ENCODE assay signal across 30 cellular contexts in the genomic region with DNA sequence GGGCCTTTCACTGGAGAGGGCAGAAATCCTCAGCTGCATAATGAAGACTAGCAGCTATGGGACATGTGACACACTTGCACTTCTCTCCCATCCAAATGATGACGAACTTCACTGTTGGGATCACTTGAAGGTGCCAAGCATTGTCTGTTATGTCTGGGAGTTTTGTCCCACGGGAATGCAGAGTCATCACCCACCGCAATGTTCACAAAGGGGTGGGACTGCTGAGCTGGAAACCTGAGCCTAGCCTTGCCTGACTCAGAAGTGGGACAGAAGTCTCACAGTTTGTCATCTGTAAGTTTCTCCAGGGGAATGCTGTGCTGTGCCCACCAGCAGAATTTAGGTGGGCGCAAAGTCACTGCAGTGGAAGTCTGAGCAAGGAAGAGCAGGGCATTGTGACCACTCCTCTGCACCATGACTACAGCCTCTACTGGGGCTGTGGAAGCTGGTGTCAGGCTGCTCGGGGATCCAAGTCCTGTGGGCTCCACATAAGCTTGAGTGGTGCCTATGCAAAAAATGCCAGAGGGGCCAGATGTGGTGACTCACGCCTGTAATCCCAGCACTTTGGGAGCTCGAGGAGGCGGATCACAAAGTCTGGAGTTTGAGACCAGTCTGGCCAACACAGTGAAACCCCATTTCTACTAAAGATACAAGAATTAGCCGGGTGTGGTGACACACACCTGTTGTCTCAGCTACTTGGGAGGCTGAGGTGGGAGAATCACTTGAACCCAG.
A peak's percentile ranks its signal among the peaks of the same experiment; 100 is the strongest.
DNase-seq lines count a peak whose midpoint lies in the region; ATAC-seq and TF ChIP-seq lines count a peak whose summit lies in the region.
"Had no signal": no experiment of that assay in that cellular context is flagged by ENCODE, and none has a peak within 500 bp of the region (broad histone marks: within the 10 kb centered on the region; RNA-seq: fewer than 3 reads in every experiment).

No MANE protein-coding gene starts in this region.

- H3K4me1 ChIP-seq in breast epithelium, result no peaks in the 10 kb centered on the region
- H3K4me1 ChIP-seq: left ventricle myocardium inferior, right lobe of liver, tibial artery had no signal

- no peak for TF ChIP-seq CTCF in MCF 10A (IDR thresholded peaks at IDR 0.05; ENCODE audit: unreplicated experiment)
- TF ChIP-seq CTCF in breast epithelium (IDR thresholded peaks at IDR 0.05), result no peak
- TF ChIP-seq CTCF in fibroblast of the aortic adventitia (IDR thresholded peaks at IDR 0.05; ENCODE audit: insufficient read depth, low read length), result no peak
- no peak for TF ChIP-seq CTCF in brain microvascular endothelial cell (IDR thresholded peaks at IDR 0.05; ENCODE audit: low read depth, low read length, missing control alignments)
- no peak for TF ChIP-seq CTCF in nephron progenitor cell (IDR thresholded peaks at IDR 0.05)

- peak; percentile 77 for DNase-seq in MCF 10A (ENCODE audit: unreplicated experiment)
- no peak for DNase-seq in breast epithelium (ENCODE audit: low spot score in 2 of 2)
- DNase-seq in SW480 (ENCODE audit: low spot score), result peak; percentile 14
- peak; percentile 12 for DNase-seq in fibroblast of the aortic adventitia (ENCODE audit: low read depth)
- no peak for DNase-seq in DMS153 treated with DMSO at 0.1 percent for 48 hours (lab: John Stamatoyannopoulos, UW; ENCODE audit: unreplicated experiment)
- no peak for DNase-seq in stimulated activated naive CD8-positive, alpha-beta T cell treated with anti-CD3 and anti-CD28 coated beads, Interleukin-15, amount 100 ng/mL, for 72 hours
- DNase-seq in brain microvascular endothelial cell, result no peak
- no peak for DNase-seq in nephron progenitor cell
- DNase-seq: 8988T; activated CD4-positive, alpha-beta T cell treated with anti-CD3 and anti-CD28 coated beads for 36 hours; activated CD8-positive, alpha-beta T cell treated with anti-CD3 and anti-CD28 coated beads, Interleukin-2, amount 10 ng/mL, durations not matched to agents 7 days and 5 days; activated naive CD4-positive, alpha-beta T cell treated with anti-CD3 and anti-CD28 coated beads, Interleukin-2, amount 10 ng/mL, durations not matched to agents 7 days and 5 days; AML-193; CD4-positive, alpha-beta T cell; EL; H7; left ventricle myocardium inferior; mesendoderm; NCI-H1105; NCI-H187; NCI-H226; NCI-H526 treated with DMSO at 0.1 percent for 48 hours; NK-92 treated with Interleukin-12 subunit alpha and Interleukin-12 subunit beta, amount 100 ng/mL, for 24 hours; right lobe of liver; SHP77; stimulated activated CD4-positive, alpha-beta T cell treated with anti-CD3 and anti-CD28 coated beads, Interleukin-12 subunit alpha, Interleukin-12 subunit beta, amount 100 ng/mL, for 4 hours; stimulated activated CD4-positive, alpha-beta T cell treated with anti-CD3 and anti-CD28 coated beads, Interleukin-2, amount 100 ng/mL, for 48 hours; tibial artery had no signal

- no peak overlapping the region for H3K27ac ChIP-seq in breast epithelium
- no peak overlapping the region for H3K27ac ChIP-seq in brain microvascular endothelial cell
- H3K27ac ChIP-seq: left ventricle myocardium inferior, right lobe of liver, tibial artery had no signal

- H3K27me3 ChIP-seq in breast epithelium (no peaks in the 10 kb centered on the region), brain microvascular endothelial cell (replicated peaks) (no peaks in the 10 kb centered on the region)
- H3K27me3 ChIP-seq: right lobe of liver, tibial artery had no signal

- POLR2A ChIA-PET in MCF 10A (lab: Yijun Ruan, JAX), result no interaction called here

- no peak for ATAC-seq in stimulated activated naive CD8-positive, alpha-beta T cell treated with anti-CD3 and anti-CD28 coated beads, Interleukin-15, amount 100 ng/mL, for 72 hours
- ATAC-seq: activated CD4-positive, alpha-beta T cell treated with anti-CD3 and anti-CD28 coated beads for 36 hours; activated CD8-positive, alpha-beta T cell treated with anti-CD3 and anti-CD28 coated beads, Interleukin-2, amount 10 ng/mL, durations not matched to agents 7 days and 5 days; K562; right lobe of liver had no signal

- no TSS peak for BruUV-seq in MCF 10A (replicated peaks; lab: Mats Ljungman, UMichigan)

- in situ Hi-C loops in brain microvascular endothelial cell (cut with HindIII; ENCODE audit: low pct_ligation_motif_present, low sequenced_read_pairs), result no loop called here

- H3K9me3 Mint-ChIP-seq in MCF 10A (ENCODE audit: unreplicated experiment) (peaks cover 17% of the 10 kb centered on the region), nephron progenitor cell (peaks cover 12% of the 10 kb centered on the region)
- peaks cover 16 to 32% of the 10 kb centered on the region in 2 donors for H3K9me3 Mint-ChIP-seq in stimulated activated naive CD8-positive, alpha-beta T cell treated with anti-CD3 and anti-CD28 coated beads, Interleukin-15, amount 100 ng/mL, for 72 hours

- intact Hi-C loops in MCF 10A (cut with micrococcal nuclease), result no loop called here
- intact Hi-C loops in breast epithelium (cut with DNase I; ENCODE audit: low total_unique reads), result no loop called here

- TF ChIP-seq POLR2A in breast epithelium (IDR thresholded peaks at IDR 0.05), result no peak

- H3K9me3 ChIP-seq in breast epithelium, result peaks cover 0 to 10% of the 10 kb centered on the region in 2 donors
- H3K9me3 ChIP-seq: right lobe of liver had no signal

- CTCF ChIA-PET in MCF 10A (lab: Yijun Ruan, JAX), result interaction anchor here (0.5 to 0.6 kb wide), 2 partner anchors 263 to 1110 kb away, joined by 3 to 4 read pairs; no protein-coding TSS in a partner anchor

- H3K36me3 Mint-ChIP-seq in MCF 10A (ENCODE audit: insufficient read depth, unreplicated experiment), result no peaks in the 10 kb centered on the region
- no peaks in the 10 kb centered on the region for H3K36me3 Mint-ChIP-seq in nephron progenitor cell (ENCODE audit: low read depth)
- H3K36me3 Mint-ChIP-seq: activated naive CD4-positive, alpha-beta T cell treated with anti-CD3 and anti-CD28 coated beads, Interleukin-2, amount 10 ng/mL, durations not matched to agents 7 days and 5 days had no signal

- H3K4me3 ChIP-seq in breast epithelium (no peak overlapping the region), fibroblast of the aortic adventitia (ENCODE audit: low read depth, low read length) (no peak overlapping the region), brain microvascular endothelial cell (ENCODE audit: low read depth, low read length) (no peak overlapping the region)
- H3K4me3 ChIP-seq: K562, left ventricle myocardium inferior, right lobe of liver, tibial artery had no signal

- H3K4me1 Mint-ChIP-seq in MCF 10A (ENCODE audit: insufficient read depth, unreplicated experiment) (peaks cover under 1% of the 10 kb centered on the region), nephron progenitor cell (no peaks in the 10 kb centered on the region)
- no peaks in the 10 kb centered on the region for H3K4me1 Mint-ChIP-seq in stimulated activated naive CD8-positive, alpha-beta T cell treated with anti-CD3 and anti-CD28 coated beads, Interleukin-15, amount 100 ng/mL, for 72 hours
- H3K4me1 Mint-ChIP-seq: activated CD4-positive, alpha-beta T cell treated with anti-CD3 and anti-CD28 coated beads for 36 hours; activated naive CD4-positive, alpha-beta T cell treated with anti-CD3 and anti-CD28 coated beads, Interleukin-2, amount 10 ng/mL, durations not matched to agents 7 days and 5 days had no signal

- H3K27ac Mint-ChIP-seq in MCF 10A (ENCODE audit: low read depth, unreplicated experiment) (no peak overlapping the region), nephron progenitor cell (no peak overlapping the region)
- no peak overlapping the region for H3K27ac Mint-ChIP-seq in stimulated activated naive CD8-positive, alpha-beta T cell treated with anti-CD3 and anti-CD28 coated beads, Interleukin-15, amount 100 ng/mL, for 72 hours
- H3K27ac Mint-ChIP-seq: activated CD4-positive, alpha-beta T cell treated with anti-CD3 and anti-CD28 coated beads for 36 hours; activated CD8-positive, alpha-beta T cell treated with anti-CD3 and anti-CD28 coated beads, Interleukin-2, amount 10 ng/mL, durations not matched to agents 7 days and 5 days; activated naive CD4-positive, alpha-beta T cell treated with anti-CD3 and anti-CD28 coated beads, Interleukin-2, amount 10 ng/mL, durations not matched to agents 7 days and 5 days; CD4-positive, alpha-beta T cell; progenitor cell of endocrine pancreas had no signal

- no peaks in the 10 kb centered on the region for H3K36me3 ChIP-seq in breast epithelium
- H3K36me3 ChIP-seq in brain microvascular endothelial cell (replicated peaks), result no peaks in the 10 kb centered on the region
- H3K36me3 ChIP-seq: left ventricle myocardium inferior, right lobe of liver, tibial artery had no signal

- H3K4me3 Mint-ChIP-seq in MCF 10A (ENCODE audit: unreplicated experiment) (no peak overlapping the region), nephron progenitor cell (no peak overlapping the region)
- no peak overlapping the region for H3K4me3 Mint-ChIP-seq in stimulated activated naive CD8-positive, alpha-beta T cell treated with anti-CD3 and anti-CD28 coated beads, Interleukin-15, amount 100 ng/mL, for 72 hours
- H3K4me3 Mint-ChIP-seq: activated CD4-positive, alpha-beta T cell treated with anti-CD3 and anti-CD28 coated beads for 36 hours; activated CD8-positive, alpha-beta T cell treated with anti-CD3 and anti-CD28 coated beads, Interleukin-2, amount 10 ng/mL, durations not matched to agents 7 days and 5 days; activated naive CD4-positive, alpha-beta T cell treated with anti-CD3 and anti-CD28 coated beads, Interleukin-2, amount 10 ng/mL, durations not matched to agents 7 days and 5 days; CD4-positive, alpha-beta T cell had no signal

- H3K27me3 Mint-ChIP-seq in MCF 10A (ENCODE audit: insufficient read depth, unreplicated experiment), result peaks cover under 1% of the 10 kb centered on the region
- H3K27me3 Mint-ChIP-seq in stimulated activated naive CD8-positive, alpha-beta T cell treated with anti-CD3 and anti-CD28 coated beads, Interleukin-15, amount 100 ng/mL, for 72 hours, result no peaks in the 10 kb centered on the region
- H3K27me3 Mint-ChIP-seq in nephron progenitor cell (ENCODE audit: low read depth, poor library complexity), result no peaks in the 10 kb centered on the region
- H3K27me3 Mint-ChIP-seq: activated CD4-positive, alpha-beta T cell treated with anti-CD3 and anti-CD28 coated beads for 36 hours; activated naive CD4-positive, alpha-beta T cell treated with anti-CD3 and anti-CD28 coated beads, Interleukin-2, amount 10 ng/mL, durations not matched to agents 7 days and 5 days; CD4-positive, alpha-beta T cell; progenitor cell of endocrine pancreas had no signal

Comparison
In these comparisons a context has a peak if more than half of its experiments do, and no peak if none do; other contexts are left out.
1. DNase-seq: peak in MCF 10A (single experiment), SW480 (single experiment) and fibroblast of the aortic adventitia (single experiment); none in breast epithelium (0 of 2), DMS153 treated with DMSO at 0.1 percent for 48 hours (single experiment), stimulated activated naive CD8-positive, alpha-beta T cell treated with anti-CD3 and anti-CD28 coated beads, Interleukin-15, amount 100 ng/mL, for 72 hours (0 of 2), brain microvascular endothelial cell (single experiment) and nephron progenitor cell (single experiment).